Comparison of ENCODE assay signal across 18 cellular contexts in the genomic region with DNA sequence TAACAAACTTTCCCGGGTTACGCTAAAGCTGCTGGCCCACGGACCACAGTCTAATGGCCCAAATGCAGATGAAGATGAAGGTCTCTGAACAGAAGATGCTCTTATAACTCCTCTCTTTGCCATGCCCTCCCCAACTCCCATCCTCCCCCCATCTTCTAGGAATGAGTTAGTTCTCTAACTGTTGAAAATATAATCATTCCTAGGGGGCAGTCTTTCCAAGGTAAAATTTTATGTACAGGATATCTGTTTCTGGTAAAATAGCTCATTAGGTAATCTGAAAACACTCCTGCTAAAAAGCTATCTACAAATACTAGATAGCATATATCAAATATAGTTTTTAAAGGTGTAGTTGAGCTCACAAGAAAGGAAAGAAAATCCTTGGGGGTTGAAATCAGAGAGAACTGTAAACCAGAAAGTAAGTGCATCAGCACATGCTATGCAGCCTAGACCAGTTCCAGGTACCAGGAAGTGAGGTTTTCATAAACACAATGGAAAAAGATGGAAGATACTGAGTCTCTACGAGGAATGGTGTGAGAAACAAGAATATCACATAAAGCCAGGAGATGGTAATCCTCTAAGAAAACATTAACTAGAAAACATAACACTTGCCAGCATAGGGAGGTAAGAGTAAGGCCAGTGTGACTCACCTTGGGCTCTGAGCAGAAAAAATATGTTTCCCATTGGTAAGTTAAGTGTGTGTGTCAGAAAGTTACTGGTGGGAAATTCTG. TPM values are rescaled to one million over a fixed set of nuclear protein-coding genes. Genes with fewer than 3 reads are reported as not detected.
DNase-seq lines count a peak whose midpoint lies in the region; ATAC-seq and TF ChIP-seq lines count a peak whose summit lies in the region.
"Had no signal": no experiment of that assay in that cellular context is flagged by ENCODE, and none has a peak within 500 bp of the region (broad histone marks: within the 10 kb centered on the region; RNA-seq: fewer than 3 reads in every experiment).

No MANE protein-coding gene starts in this region.

- peak; percentile 25 for DNase-seq in EL
- peak; percentile 13 for DNase-seq in RKO (ENCODE audit: low spot score)
- DNase-seq in epithelial cell of proximal tubule (ENCODE audit: low read depth) = peak; percentile 78
- no peak for DNase-seq in stimulated activated CD4-positive, alpha-beta T cell treated with anti-CD3 and anti-CD28 coated beads, Interleukin-2, amount 100 ng/mL, for 48 hours
- no peak for DNase-seq in COR-L47 (lab: John Stamatoyannopoulos, UW)
- DNase-seq in COLO668 (lab: John Stamatoyannopoulos, UW; ENCODE audit: unreplicated experiment) = no peak
- DNase-seq: activated CD4-positive, alpha-beta T cell treated with anti-CD3 and anti-CD28 coated beads, Interleukin-2, amount 10 ng/mL, durations not matched to agents 24 days and 14 days; activated T-cell treated with anti-CD3 and anti-CD28 coated beads, Interleukin-2, amount 50 U/mL, for 48 hours; dorsolateral prefrontal cortex; gastrocnemius medialis; GF-D8; NCI-H1436 treated with DMSO at 0.1 percent for 48 hours; NCI-H510A; psoas muscle; stimulated activated CD4-positive, alpha-beta T cell treated with anti-CD3 and anti-CD28 coated beads, Interleukin-1b, Interleukin-23, amount 100 ng/mL, for 48 hours had no signal

- no peak overlapping the region for H3K4me3 Mint-ChIP-seq in nephron
- H3K4me3 Mint-ChIP-seq: activated CD4-positive, alpha-beta T cell treated with anti-CD3 and anti-CD28 coated beads, Interleukin-2, amount 10 ng/mL, durations not matched to agents 24 days and 14 days; T-helper 1 cell treated with Interleukin-12 subunit alpha and Interleukin-12 subunit beta and Interleukin-4 antibody, amounts not matched to agents 30 μg/mL and 1 μg/mL, for 36 hours had no signal

- H3K4me1 Mint-ChIP-seq in nephron = no peaks in the 10 kb centered on the region

- peak overlapping the region in 2 of 3 experiments; percentile 26 to 79 for H3K27ac Mint-ChIP-seq in nephron
- H3K27ac Mint-ChIP-seq: activated CD4-positive, alpha-beta T cell treated with anti-CD3 and anti-CD28 coated beads, Interleukin-2, amount 10 ng/mL, durations not matched to agents 24 days and 14 days; T-helper 1 cell treated with Interleukin-12 subunit alpha and Interleukin-12 subunit beta and Interleukin-4 antibody, amounts not matched to agents 30 μg/mL and 1 μg/mL, for 36 hours had no signal

- H3K9me3 Mint-ChIP-seq in nephron = no peaks in the 10 kb centered on the region
- H3K9me3 Mint-ChIP-seq: activated CD4-positive, alpha-beta T cell treated with anti-CD3 and anti-CD28 coated beads, Interleukin-2, amount 10 ng/mL, durations not matched to agents 24 days and 14 days; T-helper 1 cell treated with Interleukin-12 subunit alpha and Interleukin-12 subunit beta and Interleukin-4 antibody, amounts not matched to agents 30 μg/mL and 1 μg/mL, for 36 hours had no signal

- no peak overlapping the region for H3K4me3 ChIP-seq in epithelial cell of proximal tubule (ENCODE audit: low read depth, low read length)
- H3K4me3 ChIP-seq: dorsolateral prefrontal cortex, gastrocnemius medialis, psoas muscle had no signal

- H3K27me3 Mint-ChIP-seq in nephron (ENCODE audit: low read depth) = no peaks in the 10 kb centered on the region
- H3K27me3 Mint-ChIP-seq: activated CD4-positive, alpha-beta T cell treated with anti-CD3 and anti-CD28 coated beads, Interleukin-2, amount 10 ng/mL, durations not matched to agents 24 days and 14 days had no signal

- no peak for ATAC-seq in HG03439 (IDR thresholded peaks at IDR 0.05; ENCODE audit: unreplicated experiment)
- ATAC-seq: gastrocnemius medialis, psoas muscle had no signal

- TF ChIP-seq CTCF in epithelial cell of proximal tubule (conservative IDR thresholded peaks at IDR 0.05; ENCODE audit: low read depth, low read length) (no peak), nephron (IDR thresholded peaks at IDR 0.05; ENCODE audit: unreplicated experiment in 3 of 3) (no peak)

- H3K36me3 Mint-ChIP-seq in nephron (ENCODE audit: low read depth) = peaks cover 34% of the 10 kb centered on the region

RNA-seq across cellular contexts. Expression of gene CMC2, which starts 38.1 kb away (rescaled TPM):
- 96.3 and 114 TPM in 2 replicates for total RNA-seq in epithelial cell of proximal tubule

RNA-seq across cellular contexts. Expression of gene CENPN, which starts 38.5 kb away (rescaled TPM):
- total RNA-seq in epithelial cell of proximal tubule = 49.2 and 91.8 TPM in 2 replicates

Comparison
In these comparisons a context has a peak if more than half of its experiments do, and no peak if none do; other contexts are left out.
1. DNase-seq: peak in EL (single experiment), RKO (single experiment) and epithelial cell of proximal tubule (single experiment); none in stimulated activated CD4-positive, alpha-beta T cell treated with anti-CD3 and anti-CD28 coated beads, Interleukin-2, amount 100 ng/mL, for 48 hours (0 of 2), COR-L47 (single experiment) and COLO668 (single experiment).